ENCODE assay signal across 8 cellular contexts in genomic region chr12:88579572-88579940, GRCh38. TPM values are rescaled to one million over a fixed set of nuclear protein-coding genes. Genes with fewer than 3 reads are reported as not detected.
DNase-seq lines count a peak whose midpoint lies in the region; ATAC-seq and TF ChIP-seq lines count a peak whose summit lies in the region.

No MANE protein-coding gene starts in this region.

- no peaks in the 10 kb centered on the region for H3K9me2 ChIP-seq in HCT116 (ENCODE audit: insufficient read depth)

- H3K36me3 ChIP-seq in A673 (ENCODE audit: insufficient read depth, low read length, poor library complexity, severe bottlenecking) (no peaks in the 10 kb centered on the region), HCT116 (ENCODE audit: control insufficient read depth in 1 of 2, insufficient read depth in 2 of 2, low read length in 2 of 2) (peaks cover 26 to 47% of the 10 kb centered on the region in 2 experiments; a peak in 3 of 4 replicates)
- H3K36me3 ChIP-seq in CD8-positive, alpha-beta T cell (ENCODE audit: insufficient read depth, low read length): no peaks in the 10 kb centered on the region

- peak overlapping the region; percentile 82 for H3K9ac ChIP-seq in HCT116 (ENCODE audit: low read length)

- DNase-seq in A673 (ENCODE audit: low spot score) (peak; percentile 52), HCT116 (ENCODE audit: low read depth, low spot score) (no peak), left cardiac atrium (peak; percentile 58), sciatic nerve (ENCODE audit: low spot score) (peak; percentile 69), kidney glomerular epithelial cell (lab: John Stamatoyannopoulos, UW) (no peak)
- DNase-seq in activated T-helper 1 cell treated with anti-CD3 and anti-CD28 coated beads, Interleukin-12 subunit alpha, Interleukin-12 subunit beta, Interleukin-2, Interleukin-4 antibody, amounts not matched to agents 30 ng/mL and 10 ng/mL and 1 ng/mL, durations not matched to agents 14 hours and 24 hours and 36 hours (ENCODE audit: low spot score): no peak
- no peak for DNase-seq in CD8-positive, alpha-beta T cell

- intact Hi-C loops in A673 (cut with micrococcal nuclease; ENCODE audit: unreplicated experiment): loop anchor here (5.0 kb wide), 1 partner anchor 422 kb away; no protein-coding TSS in a partner anchor
- intact Hi-C loops in HCT116 (cut with micrococcal nuclease): loop anchor here (5.0 to 10.0 kb wide), 2 partner anchors 353 to 385 kb away; no protein-coding TSS in a partner anchor
- intact Hi-C loops in activated T-helper 1 cell treated with anti-CD3 and anti-CD28 coated beads, Interleukin-12 subunit alpha, Interleukin-12 subunit beta, Interleukin-2, Interleukin-4 antibody, amounts not matched to agents 30 ng/mL and 10 ng/mL and 1 ng/mL, durations not matched to agents 14 hours and 24 hours and 36 hours (cut with micrococcal nuclease): no loop called here
- intact Hi-C loops in left cardiac atrium (cut with DNase I): no loop called here
- intact Hi-C loops in sciatic nerve (cut with DNase I): no loop called here
- intact Hi-C loops in CD8-positive, alpha-beta T cell (cut with DNase I, micrococcal nuclease): loop anchor here in 1 of 2 experiments (10.0 kb wide), 1 partner anchor 465 kb away; no protein-coding TSS in a partner anchor

- H3K27me3 ChIP-seq in A673 (replicated peaks; ENCODE audit: insufficient read depth, low read depth, low read length, poor library complexity) (no peaks in the 10 kb centered on the region), HCT116 (ENCODE audit: insufficient read depth, low read length) (no peaks in the 10 kb centered on the region)
- peaks cover 3% of the 10 kb centered on the region for H3K27me3 ChIP-seq in CD8-positive, alpha-beta T cell (ENCODE audit: insufficient read depth, low read length)

- peaks cover 44% of the 10 kb centered on the region for H4K20me1 ChIP-seq in HCT116 (ENCODE audit: insufficient read depth)

- peak overlapping the region; percentile 70 for H3K4me3 Mint-ChIP-seq in activated T-helper 1 cell treated with anti-CD3 and anti-CD28 coated beads, Interleukin-12 subunit alpha, Interleukin-12 subunit beta, Interleukin-2, Interleukin-4 antibody, amounts not matched to agents 30 ng/mL and 10 ng/mL and 1 ng/mL, durations not matched to agents 14 hours and 24 hours and 36 hours
- no peak overlapping the region for H3K4me3 Mint-ChIP-seq in CD8-positive, alpha-beta T cell

- BruUV-seq in A673 (replicated peaks; lab: Mats Ljungman, UMichigan): no TSS peak
- BruUV-seq in HCT116 (replicated peaks; lab: Mats Ljungman, UMichigan): TSS peak; percentile 34

- H3K4me2 ChIP-seq in HCT116 (ENCODE audit: low read length): peak overlapping the region; percentile 85

- TF ChIP-seq CTCF in A673 (conservative IDR thresholded peaks at IDR 0.05; ENCODE audit: low read depth, low read length) (no peak), HCT116 (IDR thresholded peaks at IDR 0.05 in 2 of 3, conservative IDR thresholded peaks at IDR 0.05 in 1 of 3; ENCODE audit: borderline replicate concordance in 1 of 3, insufficient read depth in 1 of 3, low read depth in 2 of 3, low read length in 2 of 3) (no peak)
- no peak for TF ChIP-seq CTCF in CD8-positive, alpha-beta T cell (IDR thresholded peaks at IDR 0.05)

- no peak for TF ChIP-seq RAD21 in HCT116 (IDR thresholded peaks at IDR 0.05; ENCODE audit: low read depth)

- no peak for TF ChIP-seq POLR2A in HCT116 (IDR thresholded peaks at IDR 0.05; ENCODE audit: borderline replicate concordance, extremely low read depth, insufficient read depth, insufficient read length)

- RAD21 ChIA-PET in HCT116 (lab: Charles Lee; ENCODE audit: low non-redundant PET in 1 of 2, low total read pairs in 2 of 2, uncharacterized antibody in 2 of 2, unreplicated experiment in 2 of 2): no interaction called here

- H2AFZ ChIP-seq in HCT116 (ENCODE audit: low read depth, low read length, poor library complexity, severe bottlenecking): no peak overlapping the region

- H3K9me3 ChIP-seq in A673 (ENCODE audit: low read depth, low read length, poor library complexity, severe bottlenecking) (no peaks in the 10 kb centered on the region), HCT116 (ENCODE audit: control insufficient read depth in 1 of 2, insufficient read depth in 1 of 2, low read depth in 1 of 2, low read length in 2 of 2) (no peaks in the 10 kb centered on the region)
- no peaks in the 10 kb centered on the region for H3K9me3 ChIP-seq in CD8-positive, alpha-beta T cell (ENCODE audit: low read length)

- peaks cover 12% of the 10 kb centered on the region for H3K4me1 ChIP-seq in A673 (ENCODE audit: insufficient read depth, low read length, poor library complexity, severe bottlenecking)
- H3K4me1 ChIP-seq in HCT116 (ENCODE audit: control insufficient read depth in 1 of 2, insufficient read depth in 2 of 2, low read length in 2 of 2): peaks cover 35 to 65% of the 10 kb centered on the region in 2 experiments
- H3K4me1 ChIP-seq in CD8-positive, alpha-beta T cell (ENCODE audit: insufficient read depth, low read length): no peaks in the 10 kb centered on the region

- ATAC-seq in HCT116 (no peak), left cardiac atrium (peak; percentile 58 to 78), sciatic nerve (peak; percentile 71), HG02798 (IDR thresholded peaks at IDR 0.05; ENCODE audit: poor library complexity, unreplicated experiment) (no peak)
- ATAC-seq in CD8-positive, alpha-beta T cell: no peak

- no peak overlapping the region for H3K27ac Mint-ChIP-seq in activated T-helper 1 cell treated with anti-CD3 and anti-CD28 coated beads, Interleukin-12 subunit alpha, Interleukin-12 subunit beta, Interleukin-2, Interleukin-4 antibody, amounts not matched to agents 30 ng/mL and 10 ng/mL and 1 ng/mL, durations not matched to agents 14 hours and 24 hours and 36 hours
- H3K27ac Mint-ChIP-seq in CD8-positive, alpha-beta T cell: no peak overlapping the region

- H3K4me3 ChIP-seq in A673 (ENCODE audit: low read depth, low read length, poor library complexity, severe bottlenecking) (peak overlapping the region; percentile 65), HCT116 (replicated peaks in 1 of 2; ENCODE audit: low read depth in 1 of 2, low read length in 2 of 2) (peak overlapping the region; percentile 86 to 97)
- no peak overlapping the region for H3K4me3 ChIP-seq in CD8-positive, alpha-beta T cell (ENCODE audit: low read depth, low read length)

- POLR2A ChIA-PET in A673 (lab: Charles Lee; ENCODE audit: low non-redundant PET): interaction anchor here (0.7 kb wide), 1 partner anchor 15 kb away, joined by 3 read pairs; no protein-coding TSS in a partner anchor
- POLR2A ChIA-PET in HCT116 (lab: Charles Lee): interaction anchor here (1.0 to 5.1 kb wide), 29 partner anchors 8 to 438 kb away, joined by 3 to 53 read pairs (median 5); partner anchors contain the start of genes CEP290 and TMTC3
- POLR2A ChIA-PET in CD8-positive, alpha-beta T cell (lab: Charles Lee): no interaction called here

- H3K27ac ChIP-seq in A673 (ENCODE audit: low read depth, low read length, poor library complexity, severe bottlenecking) (no peak overlapping the region), HCT116 (ENCODE audit: low read depth, low read length) (peak overlapping the region; percentile 93)
- H3K27ac ChIP-seq in CD8-positive, alpha-beta T cell (ENCODE audit: low read depth, low read length): no peak overlapping the region

- H3K4me1 Mint-ChIP-seq in activated T-helper 1 cell treated with anti-CD3 and anti-CD28 coated beads, Interleukin-12 subunit alpha, Interleukin-12 subunit beta, Interleukin-2, Interleukin-4 antibody, amounts not matched to agents 30 ng/mL and 10 ng/mL and 1 ng/mL, durations not matched to agents 14 hours and 24 hours and 36 hours (ENCODE audit: low read depth): peaks cover 7% of the 10 kb centered on the region
- H3K4me1 Mint-ChIP-seq in CD8-positive, alpha-beta T cell (ENCODE audit: low read depth): peaks cover 12% of the 10 kb centered on the region

- CTCF ChIA-PET in A673 (lab: Charles Lee): interaction anchor here (0.7 kb wide), 1 partner anchor 59 kb away, joined by 3 read pairs; no protein-coding TSS in a partner anchor
- CTCF ChIA-PET in HCT116 (lab: Charles Lee): interaction anchor here (0.9 to 1.0 kb wide), 2 partner anchors 365 to 414 kb away, joined by 3 read pairs; no protein-coding TSS in a partner anchor
- CTCF ChIA-PET in CD8-positive, alpha-beta T cell (lab: Charles Lee): no interaction called here

- H3K27me3 Mint-ChIP-seq in activated T-helper 1 cell treated with anti-CD3 and anti-CD28 coated beads, Interleukin-12 subunit alpha, Interleukin-12 subunit beta, Interleukin-2, Interleukin-4 antibody, amounts not matched to agents 30 ng/mL and 10 ng/mL and 1 ng/mL, durations not matched to agents 14 hours and 24 hours and 36 hours (ENCODE audit: insufficient read depth): peaks cover 52% of the 10 kb centered on the region
- peaks cover 33% of the 10 kb centered on the region for H3K27me3 Mint-ChIP-seq in CD8-positive, alpha-beta T cell (ENCODE audit: low read depth)

- H3K36me3 Mint-ChIP-seq in activated T-helper 1 cell treated with anti-CD3 and anti-CD28 coated beads, Interleukin-12 subunit alpha, Interleukin-12 subunit beta, Interleukin-2, Interleukin-4 antibody, amounts not matched to agents 30 ng/mL and 10 ng/mL and 1 ng/mL, durations not matched to agents 14 hours and 24 hours and 36 hours (ENCODE audit: low read depth): no peaks in the 10 kb centered on the region
- no peaks in the 10 kb centered on the region for H3K36me3 Mint-ChIP-seq in CD8-positive, alpha-beta T cell

- H3K9me3 Mint-ChIP-seq in activated T-helper 1 cell treated with anti-CD3 and anti-CD28 coated beads, Interleukin-12 subunit alpha, Interleukin-12 subunit beta, Interleukin-2, Interleukin-4 antibody, amounts not matched to agents 30 ng/mL and 10 ng/mL and 1 ng/mL, durations not matched to agents 14 hours and 24 hours and 36 hours: no peaks in the 10 kb centered on the region
- H3K9me3 Mint-ChIP-seq in CD8-positive, alpha-beta T cell: peaks cover 4% of the 10 kb centered on the region

- H3K79me2 ChIP-seq in HCT116 (ENCODE audit: insufficient read depth, low read length): peaks cover 90% of the 10 kb centered on the region

TF ChIP-seq in HCT116, 20 proteins besides CTCF, POLR2A, EP300 and RAD21:
- TF ChIP-seq EZH2phosphoT487 (IDR thresholded peaks at IDR 0.05; ENCODE audit: borderline replicate concordance) (no peak), POLR2AphosphoS5 (IDR thresholded peaks at IDR 0.05; ENCODE audit: low read depth, low read length) (peak; percentile 15; the same call in 1 of the 2 replicates)

RNA-seq across cellular contexts. Expression of gene KITLG, which starts 0.7 kb away (rescaled TPM):
- 4.6 and 5.7 TPM in 2 replicates for total RNA-seq in A673 (2021)
- total RNA-seq in HCT116 (2021; ENCODE audit: unreplicated experiment): 570 TPM
- 90.6 and 130 TPM in 2 replicates for polyA plus RNA-seq in HCT116 (2012)
- total RNA-seq in activated T-helper 1 cell treated with anti-CD3 and anti-CD28 coated beads, Interleukin-12 subunit alpha, Interleukin-12 subunit beta, Interleukin-2, Interleukin-4 antibody, amounts not matched to agents 30 ng/mL and 10 ng/mL and 1 ng/mL, durations not matched to agents 14 hours and 24 hours and 36 hours: not detected in 2 replicates
- total RNA-seq in left cardiac atrium: 10 to 100 TPM; 12.0 to 16.7 TPM
- total RNA-seq in sciatic nerve: 32.1 TPM
- not detected for total RNA-seq in CD8-positive, alpha-beta T cell

Comparison
In these comparisons a context has a peak if more than half of its experiments do, and no peak if none do; other contexts are left out.
1. DNase-seq: peak in A673 (single experiment), left cardiac atrium (single experiment) and sciatic nerve (single experiment); none in HCT116 (single experiment), activated T-helper 1 cell treated with anti-CD3 and anti-CD28 coated beads, Interleukin-12 subunit alpha, Interleukin-12 subunit beta, Interleukin-2, Interleukin-4 antibody, amounts not matched to agents 30 ng/mL and 10 ng/mL and 1 ng/mL, durations not matched to agents 14 hours and 24 hours and 36 hours (single experiment), kidney glomerular epithelial cell (single experiment) and CD8-positive, alpha-beta T cell (0 of 7).
2. ATAC-seq: peak in left cardiac atrium (2 of 2) and sciatic nerve (single experiment); none in HCT116 (single experiment), HG02798 (single experiment) and CD8-positive, alpha-beta T cell (single experiment).
3. RNA of gene KITLG, which starts 0.7 kb away (total RNA-seq): 570 TPM in HCT116 (single experiment); 32.1 TPM in sciatic nerve (single experiment), 12.0 to 16.7 TPM in left cardiac atrium, 4.6 to 5.7 TPM in A673, not detected in activated T-helper 1 cell treated with anti-CD3 and anti-CD28 coated beads, Interleukin-12 subunit alpha, Interleukin-12 subunit beta, Interleukin-2, Interleukin-4 antibody, amounts not matched to agents 30 ng/mL and 10 ng/mL and 1 ng/mL, durations not matched to agents 14 hours and 24 hours and 36 hours and not detected in CD8-positive, alpha-beta T cell; every median in the first group is over 10 times any median in the second.
4. intact Hi-C loops: an anchor here in A673 (5.0 kb wide) and HCT116 (5.0 to 10.0 kb wide); none called in activated T-helper 1 cell treated with anti-CD3 and anti-CD28 coated beads, Interleukin-12 subunit alpha, Interleukin-12 subunit beta, Interleukin-2, Interleukin-4 antibody, amounts not matched to agents 30 ng/mL and 10 ng/mL and 1 ng/mL, durations not matched to agents 14 hours and 24 hours and 36 hours, left cardiac atrium and sciatic nerve.